In the genomic region with DNA sequence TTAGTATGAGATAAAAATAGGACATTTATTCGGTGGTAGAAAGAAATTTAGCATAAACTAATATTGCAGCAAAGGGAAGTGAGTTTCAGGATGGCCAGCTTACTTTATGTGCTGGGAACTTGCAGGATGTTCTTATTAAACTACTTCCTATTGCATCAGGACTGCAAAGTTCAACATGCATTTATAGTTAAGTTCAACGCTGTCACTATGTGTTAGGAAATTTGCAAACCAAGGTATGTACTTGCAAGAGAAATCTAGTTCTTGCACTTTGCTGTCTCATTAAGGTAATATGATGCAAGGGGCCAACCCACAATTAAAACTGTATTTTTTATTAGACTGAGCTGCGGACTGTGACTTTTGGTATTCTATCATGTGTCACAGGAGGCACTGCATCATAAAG, we compare ENCODE assay signal across 17 cellular contexts.
A peak's percentile ranks its signal among the peaks of the same experiment; 100 is the strongest.
DNase-seq lines count a peak whose midpoint lies in the region; ATAC-seq lines count a peak whose summit lies in the region.
"Had no signal": no experiment of that assay in that cellular context is flagged by ENCODE, and none has a peak within 500 bp of the region (broad histone marks: within the 10 kb centered on the region; RNA-seq: fewer than 3 reads in every experiment).

No MANE protein-coding gene starts in this region.

- H3K4me3 Mint-ChIP-seq in activated naive CD8-positive, alpha-beta T cell treated with anti-CD3 and anti-CD28 coated beads for 36 hours = no peak overlapping the region
- H3K4me3 Mint-ChIP-seq: B cell; CD4-positive, CD25-positive, alpha-beta regulatory T cell; CD8-positive, alpha-beta memory T cell; H9 had no signal

- ATAC-seq in HG03469 (IDR thresholded peaks at IDR 0.05; ENCODE audit: unreplicated experiment) = no peak
- no peak for ATAC-seq in HG03342 (IDR thresholded peaks at IDR 0.05; ENCODE audit: unreplicated experiment)
- ATAC-seq: HepG2 had no signal

- DNase-seq in NOMO-1 (lab: John Stamatoyannopoulos, UW; ENCODE audit: unreplicated experiment in 2 of 2) = peak; percentile 16 to 55
- peak; percentile 20 for DNase-seq in SKM-1 treated with dmso at 0.1 percent for 144 hours (lab: John Stamatoyannopoulos, UW; ENCODE audit: unreplicated experiment)
- DNase-seq in iris pigment epithelial cell (ENCODE audit: low read depth) = peak; percentile 6
- DNase-seq in activated naive CD8-positive, alpha-beta T cell treated with anti-CD3 and anti-CD28 coated beads for 36 hours = no peak
- DNase-seq in epidermal melanocyte (ENCODE audit: insufficient read length, low spot score) = no peak
- DNase-seq: CD4-positive, CD25-positive, alpha-beta regulatory T cell; CD8-positive, alpha-beta memory T cell; COR-L47; DMS 273 treated with DMSO at 0.1 percent for 48 hours; DMS53; DND-41; EL; H9 had no signal

- H3K4me1 Mint-ChIP-seq in activated naive CD8-positive, alpha-beta T cell treated with anti-CD3 and anti-CD28 coated beads for 36 hours = no peaks in the 10 kb centered on the region
- H3K4me1 Mint-ChIP-seq: B cell; CD4-positive, CD25-positive, alpha-beta regulatory T cell; CD8-positive, alpha-beta memory T cell had no signal

- no peaks in the 10 kb centered on the region for H3K36me3 Mint-ChIP-seq in activated naive CD8-positive, alpha-beta T cell treated with anti-CD3 and anti-CD28 coated beads for 36 hours
- H3K36me3 Mint-ChIP-seq: CD4-positive, CD25-positive, alpha-beta regulatory T cell; CD8-positive, alpha-beta memory T cell had no signal

- H3K27me3 Mint-ChIP-seq in activated naive CD8-positive, alpha-beta T cell treated with anti-CD3 and anti-CD28 coated beads for 36 hours = no peaks in the 10 kb centered on the region
- H3K27me3 Mint-ChIP-seq: B cell; CD4-positive, CD25-positive, alpha-beta regulatory T cell; CD8-positive, alpha-beta memory T cell had no signal

- H3K27ac Mint-ChIP-seq in activated naive CD8-positive, alpha-beta T cell treated with anti-CD3 and anti-CD28 coated beads for 36 hours = no peak overlapping the region
- H3K27ac Mint-ChIP-seq: B cell; CD4-positive, CD25-positive, alpha-beta regulatory T cell; CD8-positive, alpha-beta memory T cell; H9 had no signal

- H3K9me3 Mint-ChIP-seq in activated naive CD8-positive, alpha-beta T cell treated with anti-CD3 and anti-CD28 coated beads for 36 hours = no peaks in the 10 kb centered on the region

Comparison
In these comparisons a context has a peak if more than half of its experiments do, and no peak if none do; other contexts are left out.
1. DNase-seq: peak in NOMO-1 (2 of 2), SKM-1 treated with dmso at 0.1 percent for 144 hours (single experiment) and iris pigment epithelial cell (single experiment); none in activated naive CD8-positive, alpha-beta T cell treated with anti-CD3 and anti-CD28 coated beads for 36 hours (single experiment) and epidermal melanocyte (single experiment).